Comparison of ENCODE assay signal across 1 cellular context in genomic region chr5:93577807-93578178, GRCh38.
TF ChIP-seq lines count a peak whose summit lies in the region.

No MANE protein-coding gene starts in this region.

TF ChIP-seq in WTC11, 78 proteins besides CTCF, POLR2A, EP300 and RAD21 (continued from another document):
- TF ChIP-seq ZNF219 (CRISPR knock-in tag; IDR thresholded peaks at IDR 0.05; ENCODE audit: borderline replicate concordance) = no peak
- no peak for TF ChIP-seq AR (CRISPR knock-in tag; IDR thresholded peaks at IDR 0.05)
- TF ChIP-seq MLX (CRISPR knock-in tag; IDR thresholded peaks at IDR 0.05) = no peak
- TF ChIP-seq ZNF121 (CRISPR knock-in tag; IDR thresholded peaks at IDR 0.05) = no peak
- no peak for TF ChIP-seq USF2 (CRISPR knock-in tag; IDR thresholded peaks at IDR 0.05)
- no peak for TF ChIP-seq FOXK1 (CRISPR knock-in tag; IDR thresholded peaks at IDR 0.05)
- no peak for TF ChIP-seq HMGXB4 (CRISPR knock-in tag; IDR thresholded peaks at IDR 0.05)
- no peak for TF ChIP-seq KAT7 (CRISPR knock-in tag; IDR thresholded peaks at IDR 0.05; ENCODE audit: borderline replicate concordance)
